ENCODE assay signal across 8 cellular contexts in the genomic region with DNA sequence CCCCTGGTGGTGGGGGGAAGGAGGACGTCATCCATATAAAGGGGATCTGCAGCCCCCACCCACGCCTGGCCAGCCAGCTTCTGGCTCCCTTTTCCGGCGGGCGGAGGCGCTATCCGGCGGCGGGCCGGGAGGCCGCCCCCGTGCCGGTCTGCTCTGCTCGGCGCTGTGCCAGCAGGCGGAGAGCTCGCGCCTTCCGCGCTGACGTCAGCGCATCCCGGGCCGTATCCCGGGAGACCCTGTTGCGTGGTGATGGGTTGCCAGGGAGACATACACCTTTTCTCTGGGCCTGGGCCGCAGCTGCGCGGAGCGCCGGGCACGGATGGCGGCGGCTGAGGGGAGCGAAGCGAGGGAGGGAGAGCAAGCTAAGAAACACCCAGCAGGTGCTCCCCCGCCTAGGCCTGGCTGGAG. TPM values are rescaled to one million over a fixed set of nuclear protein-coding genes. Genes with fewer than 3 reads are reported as not detected.
DNase-seq lines count a peak whose midpoint lies in the region; ATAC-seq, FAIRE-seq and TF ChIP-seq lines count a peak whose summit lies in the region.

No MANE protein-coding gene starts in this region.

- H2BK5ac ChIP-seq in H1 (ENCODE audit: low read depth, low read length): no peak overlapping the region; the same call in 1 of the 2 replicates

- no peak overlapping the region for H2BK12ac ChIP-seq in H1 (ENCODE audit: low read depth, low read length)

- no peaks in the 10 kb centered on the region for H3K27me3 ChIP-seq in H1 (replicated peaks in 1 of 4; ENCODE audit: control insufficient read depth in 3 of 4, extremely low read depth in 1 of 4, insufficient read depth in 3 of 4, low read length in 3 of 4)
- no peaks in the 10 kb centered on the region for H3K27me3 ChIP-seq in upper lobe of right lung

- H2BK20ac ChIP-seq in H1 (ENCODE audit: low read length): no peak overlapping the region

- H3K9me3 ChIP-seq in H1 (ENCODE audit: insufficient read depth in 2 of 2, low read depth in 1 of 2, low read length in 1 of 2) (no peaks in the 10 kb centered on the region), upper lobe of right lung (no peaks in the 10 kb centered on the region)

- FAIRE-seq in H1 (lab: Jason Lieb, UNC) (no peak), H54 (lab: Jason Lieb, UNC) (no peak)

- no peak overlapping the region for H3K4ac ChIP-seq in H1 (replicated peaks; ENCODE audit: insufficient read length, low read depth, low read length)

- TF ChIP-seq POLR2A in H1 (IDR thresholded peaks at IDR 0.05; ENCODE audit: control extremely low read depth in 1 of 2, low read depth in 2 of 2, low read length in 2 of 2): no peak
- no peak for TF ChIP-seq POLR2A in H54 (IDR thresholded peaks at IDR 0.05; ENCODE audit: low read depth, low read length)

- peaks cover 7 to 19% (median 16%) of the 10 kb centered on the region in 4 experiments; a peak in 7 of 8 replicates for H3K36me3 ChIP-seq in H1 (ENCODE audit: control insufficient read depth in 2 of 4, insufficient read depth in 4 of 4, low read length in 3 of 4)
- H3K36me3 ChIP-seq in upper lobe of right lung: peaks cover 37% of the 10 kb centered on the region

- H2AK5ac ChIP-seq in H1 (ENCODE audit: low read depth, low read length): no peak overlapping the region

- H3K27ac ChIP-seq in H1 (ENCODE audit: low read depth, low read length) (peak overlapping the region; percentile 32; the same call in 1 of the 2 replicates), upper lobe of right lung (peak overlapping the region; percentile 89)

- no peak overlapping the region for H2BK15ac ChIP-seq in H1 (ENCODE audit: low read length)

- no peak overlapping the region for H4K5ac ChIP-seq in H1 (ENCODE audit: insufficient read length, low read depth, low read length)

- H3K79me2 ChIP-seq in H1 (ENCODE audit: control insufficient read depth in 1 of 2, insufficient read depth in 2 of 2, low read length in 2 of 2): peaks cover 0 to 2% of the 10 kb centered on the region in 2 experiments; a peak in 1 of 4 replicates

- no peak overlapping the region for H2BK120ac ChIP-seq in H1 (replicated peaks; ENCODE audit: low read depth, low read length)

- H3K56ac ChIP-seq in H1 (replicated peaks; ENCODE audit: insufficient read length, low read depth, low read length): no peak overlapping the region

- peaks cover 14 to 31% of the 10 kb centered on the region in 2 experiments for H4K20me1 ChIP-seq in H1 (replicated peaks in 1 of 2; ENCODE audit: control insufficient read depth in 1 of 2, insufficient read depth in 2 of 2, low read length in 2 of 2)

- H3K4me2 ChIP-seq in H1 (ENCODE audit: insufficient read depth in 1 of 2, low read depth in 2 of 2, low read length in 2 of 2): peak overlapping the region; percentile 72 to 98

- H4K8ac ChIP-seq in H1 (ENCODE audit: extremely low read depth, insufficient read depth, low read length): peak overlapping the region; percentile 81; the same call in 1 of the 2 replicates

- H3K4me3 ChIP-seq in H1 (ENCODE audit: extremely low read depth in 1 of 4, insufficient read depth in 2 of 4, low read depth in 3 of 4, low read length in 4 of 4): peak overlapping the region in 3 of 4 experiments; percentile 12 to 50 (median 32); a peak in 4 of 8 replicates
- H3K4me3 ChIP-seq in upper lobe of right lung: peak overlapping the region; percentile 21

- TF ChIP-seq CTCF in H1 (IDR thresholded peaks at IDR 0.05; ENCODE audit: control extremely low read depth in 1 of 3, insufficient read depth in 1 of 3, low read depth in 1 of 3, low read length in 3 of 3) (0 out of 4 replicates have a peak, but pooled peaks of 1 of the 3 experiments have one; percentile 7), upper lobe of right lung (IDR thresholded peaks at IDR 0.05) (peak; percentile 11)

- H2AFZ ChIP-seq in H1 (ENCODE audit: low read length): no peak overlapping the region

- WGBS in H1 (ENCODE audit: extremely low coverage in 1 of 2, insufficient coverage in 1 of 2, insufficient read length in 1 of 2, insufficient replicate concordance in 2 of 2, low coverage in 1 of 2, low lambda C conversion rate in 2 of 2, missing lambda C conversion rate in 1 of 2), 2 experiments: 10% methylated on average over 24 of the region's 37 CpGs; no CpG with 5 or more reads in 1 of the 2 experiments

- ATAC-seq in upper lobe of right lung (no peak), HG02642 (IDR thresholded peaks at IDR 0.05; ENCODE audit: poor library complexity, unreplicated experiment) (no peak), GM18873 (IDR thresholded peaks at IDR 0.05; ENCODE audit: low FRiP score, unreplicated experiment) (no peak)

- H4K91ac ChIP-seq in H1 (replicated peaks; ENCODE audit: insufficient read length, low read length): no peak overlapping the region

- peaks cover 9% of the 10 kb centered on the region for H3K79me1 ChIP-seq in H1 (ENCODE audit: low read depth, low read length)

- TF ChIP-seq EP300 in H1 (IDR thresholded peaks at IDR 0.05; ENCODE audit: borderline replicate concordance in 1 of 2, low read depth in 2 of 2, low read length in 2 of 2): peak in 1 of 2 experiments; percentile 12; a peak in 1 of 3 replicates

- no peak overlapping the region for H3K23ac ChIP-seq in H1 (ENCODE audit: insufficient read length)

- DNase-seq in DMS153 treated with DMSO at 0.1 percent for 48 hours (lab: John Stamatoyannopoulos, UW; ENCODE audit: unreplicated experiment): peak; percentile 91
- DNase-seq in NCI-H524 (lab: John Stamatoyannopoulos, UW): peak; percentile 87 to 95
- peak; percentile 70 to 86 for DNase-seq in H1 (ENCODE audit: low read depth in 1 of 2, low spot score in 2 of 2)
- peak; percentile 84 for DNase-seq in medulla oblongata (ENCODE audit: extremely low spot score)
- DNase-seq in upper lobe of right lung: peak; percentile 75
- no peak for DNase-seq in H54 (ENCODE audit: insufficient read length, low spot score)

- TF ChIP-seq RAD21 in H1 (IDR thresholded peaks at IDR 0.05 in 1 of 2, conservative IDR thresholded peaks at IDR 0.05 in 1 of 2; ENCODE audit: low read depth in 2 of 2, low read length in 2 of 2): no peak; a peak in 1 of 4 replicates

- H3K14ac ChIP-seq in H1 (ENCODE audit: insufficient read length): no peak overlapping the region

- CTCF ChIA-PET in H1 (lab: Charles Lee; ENCODE audit: partially characterized antibody): interaction anchor here (0.6 to 3.6 kb wide), 12 partner anchors 9 to 1367 kb away, joined by 3 to 16 read pairs (median 5); no protein-coding TSS in a partner anchor

- H3K23me2 ChIP-seq in H1 (ENCODE audit: low read depth, low read length): peaks cover 14% of the 10 kb centered on the region

- peak overlapping the region in 2 of 4 experiments; percentile 34 to 53; a peak in 3 of 7 replicates for H3K9ac ChIP-seq in H1 (replicated peaks in 1 of 4; ENCODE audit: extremely low read depth in 1 of 4, low read depth in 3 of 4, low read length in 3 of 4)

- H3K4me1 ChIP-seq in H1 (replicated peaks in 1 of 4; ENCODE audit: control insufficient read depth in 3 of 4, insufficient read depth in 4 of 4, low read length in 3 of 4): peaks cover 5 to 27% (median 18%) of the 10 kb centered on the region in 4 experiments
- H3K4me1 ChIP-seq in upper lobe of right lung: peaks cover 26% of the 10 kb centered on the region

- intact Hi-C loops in upper lobe of right lung (cut with DNase I): no loop called here

- no peak overlapping the region for H3K18ac ChIP-seq in H1 (ENCODE audit: extremely low read depth, low read length)

- POLR2A ChIA-PET in H1 (lab: Charles Lee; ENCODE audit: partially characterized antibody): interaction anchor here (0.8 to 3.6 kb wide), 13 partner anchors 9 to 155 kb away, joined by 3 to 30 read pairs (median 6); a partner anchor contains a TSS

RNA-seq across cellular contexts. Expression of a gene that starts 1.1 kb away (rescaled TPM):
- total RNA-seq in H1 (2021; fragmentation: NEBNext Ultra II Directional; extraction: Animal tissue kit (Norgen Biotek cat#: 25700)): 15.4 and 16.0 TPM in 2 replicates
- 21.9 and 35.3 TPM in 2 replicates for polyA plus RNA-seq in H1 (2011; rRNA removed)
- polyA plus RNA-seq in H1 (2011; cell fraction: cytosol; rRNA removed): 27.7 TPM
- 29.2 TPM for polyA plus RNA-seq in H1 (2011; cell fraction: nucleus; rRNA removed)
- 10.0 to 18.5 TPM (median 15.4 TPM) in 4 replicates for polyA plus RNA-seq in H1 (2012, experiment 1 of 2)
- 12.7 TPM for polyA plus RNA-seq in H1 (2012, experiment 2 of 2)
- 9.2 TPM for polyA plus RNA-seq in H1 (2013, experiment 1 of 2)
- 8.7 TPM for polyA plus RNA-seq in H1 (2013, experiment 2 of 2)
- polyA minus RNA-seq in H1 (2011; rRNA and poly(A)+ RNA removed): 8.8 and 13.9 TPM in 2 replicates
- polyA minus RNA-seq in H1 (2011; cell fraction: cytosol; rRNA and poly(A)+ RNA removed): 7.0 TPM
- polyA minus RNA-seq in H1 (2011; cell fraction: nucleus; rRNA and poly(A)+ RNA removed): 12.1 TPM
- total RNA-seq in upper lobe of right lung: 19.0 TPM

RNA-seq across cellular contexts. Expression of a gene that starts 22.9 kb away (rescaled TPM):
- 11.8 and 13.7 TPM in 2 replicates for total RNA-seq in H1 (2021; fragmentation: NEBNext Ultra II Directional; extraction: Animal tissue kit (Norgen Biotek cat#: 25700))
- polyA plus RNA-seq in H1 (2011; rRNA removed): 16.1 and 20.7 TPM in 2 replicates
- 11.9 TPM for polyA plus RNA-seq in H1 (2011; cell fraction: cytosol; rRNA removed)
- 101 TPM for polyA plus RNA-seq in H1 (2011; cell fraction: nucleus; rRNA removed)
- 10.2 to 14.4 TPM (median 13.8 TPM) in 4 replicates for polyA plus RNA-seq in H1 (2012, experiment 1 of 2)
- polyA plus RNA-seq in H1 (2012, experiment 2 of 2): 9.8 TPM
- polyA plus RNA-seq in H1 (2013, experiment 1 of 2): 12.1 TPM
- 9.9 TPM for polyA plus RNA-seq in H1 (2013, experiment 2 of 2)
- 21.6 and 30.2 TPM in 2 replicates for polyA minus RNA-seq in H1 (2011; rRNA and poly(A)+ RNA removed)
- polyA minus RNA-seq in H1 (2011; cell fraction: cytosol; rRNA and poly(A)+ RNA removed): 10.0 TPM
- 57.3 TPM for polyA minus RNA-seq in H1 (2011; cell fraction: nucleus; rRNA and poly(A)+ RNA removed)
- 3.8 TPM for total RNA-seq in upper lobe of right lung

RNA-seq across cellular contexts. Expression of a gene that starts 23.0 kb away (rescaled TPM):
- 113 and 118 TPM in 2 replicates for total RNA-seq in H1 (2021; fragmentation: NEBNext Ultra II Directional; extraction: Animal tissue kit (Norgen Biotek cat#: 25700))
- polyA plus RNA-seq in H1 (2011; rRNA removed): 253 and 335 TPM in 2 replicates
- 372 TPM for polyA plus RNA-seq in H1 (2011; cell fraction: cytosol; rRNA removed)
- 132 TPM for polyA plus RNA-seq in H1 (2011; cell fraction: nucleus; rRNA removed)
- 156 to 183 TPM (median 164 TPM) in 4 replicates for polyA plus RNA-seq in H1 (2012, experiment 1 of 2)
- polyA plus RNA-seq in H1 (2012, experiment 2 of 2): 190 TPM
- polyA plus RNA-seq in H1 (2013, experiment 1 of 2): 109 TPM
- 115 TPM for polyA plus RNA-seq in H1 (2013, experiment 2 of 2)
- 65.8 and 81.4 TPM in 2 replicates for polyA minus RNA-seq in H1 (2011; rRNA and poly(A)+ RNA removed)
- 55.6 TPM for polyA minus RNA-seq in H1 (2011; cell fraction: cytosol; rRNA and poly(A)+ RNA removed)
- 54.6 TPM for polyA minus RNA-seq in H1 (2011; cell fraction: nucleus; rRNA and poly(A)+ RNA removed)
- total RNA-seq in upper lobe of right lung: 63.2 TPM

RNA-seq across cellular contexts. Expression of a gene that starts 24.1 kb away (rescaled TPM):
- 473 and 480 TPM in 2 replicates for total RNA-seq in H1 (2021; fragmentation: NEBNext Ultra II Directional; extraction: Animal tissue kit (Norgen Biotek cat#: 25700))
- polyA plus RNA-seq in H1 (2011; rRNA removed): 318 and 421 TPM in 2 replicates
- 188 TPM for polyA plus RNA-seq in H1 (2011; cell fraction: cytosol; rRNA removed)
- 535 TPM for polyA plus RNA-seq in H1 (2011; cell fraction: nucleus; rRNA removed)
- 236 to 375 TPM (median 350 TPM) in 4 replicates for polyA plus RNA-seq in H1 (2012, experiment 1 of 2)
- polyA plus RNA-seq in H1 (2012, experiment 2 of 2): 251 TPM
- polyA plus RNA-seq in H1 (2013, experiment 1 of 2): 278 TPM
- polyA plus RNA-seq in H1 (2013, experiment 2 of 2): 258 TPM
- polyA minus RNA-seq in H1 (2011; rRNA and poly(A)+ RNA removed): 334 and 358 TPM in 2 replicates
- 203 TPM for polyA minus RNA-seq in H1 (2011; cell fraction: cytosol; rRNA and poly(A)+ RNA removed)
- 138 TPM for polyA minus RNA-seq in H1 (2011; cell fraction: nucleus; rRNA and poly(A)+ RNA removed)
- total RNA-seq in upper lobe of right lung: 295 TPM

RNA-seq across cellular contexts. Expression of a gene that starts 39.5 kb away (rescaled TPM):
- total RNA-seq in H1 (2021; fragmentation: NEBNext Ultra II Directional; extraction: Animal tissue kit (Norgen Biotek cat#: 25700)): 0.40 and 1.2 TPM in 2 replicates
- polyA plus RNA-seq in H1 (2011; rRNA removed): 0.82 and 1.4 TPM in 2 replicates
- polyA plus RNA-seq in H1 (2011; cell fraction: cytosol; rRNA removed): 0.56 TPM
- polyA plus RNA-seq in H1 (2011; cell fraction: nucleus; rRNA removed): 0.94 TPM
- polyA plus RNA-seq in H1 (2012, experiment 1 of 2): 0.68 to 1.2 TPM (median 0.87 TPM) in 4 replicates
- polyA plus RNA-seq in H1 (2012, experiment 2 of 2): 0.66 TPM
- polyA plus RNA-seq in H1 (2013, experiment 1 of 2): 0.43 TPM
- polyA plus RNA-seq in H1 (2013, experiment 2 of 2): 0.53 TPM
- 0.37 and 1.0 TPM in 2 replicates for polyA minus RNA-seq in H1 (2011; rRNA and poly(A)+ RNA removed)
- 1.2 TPM for polyA minus RNA-seq in H1 (2011; cell fraction: cytosol; rRNA and poly(A)+ RNA removed)
- polyA minus RNA-seq in H1 (2011; cell fraction: nucleus; rRNA and poly(A)+ RNA removed): 0.50 TPM
- 0.20 TPM for total RNA-seq in upper lobe of right lung
